Comparison of ENCODE assay signal across 26 cellular contexts in the genomic region with DNA sequence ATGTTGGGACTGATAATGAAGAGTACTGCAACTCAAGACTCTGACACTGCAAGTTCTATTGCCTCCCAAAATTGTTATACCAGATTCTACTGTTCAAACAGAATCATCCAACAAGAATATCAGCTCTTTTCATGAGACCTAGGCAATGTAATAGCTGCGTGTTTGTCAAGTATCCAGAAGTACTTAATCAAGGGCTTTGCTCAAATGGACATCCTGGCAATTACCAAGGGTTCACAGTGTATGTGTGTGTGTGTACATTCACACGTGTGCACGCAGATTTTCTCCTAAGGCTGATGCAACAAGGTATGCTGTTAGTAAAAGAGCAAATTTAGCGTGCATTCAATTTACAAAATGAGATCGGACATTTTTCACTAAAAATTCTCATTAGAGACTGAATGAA.
"Had no signal": no experiment of that assay in that cellular context is flagged by ENCODE, and none has a peak within 500 bp of the region (broad histone marks: within the 10 kb centered on the region; RNA-seq: fewer than 3 reads in every experiment).

No MANE protein-coding gene starts in this region.

- H3K9me3 Mint-ChIP-seq: dendritic cell treated with granulocyte-macrophage colony-stimulating factor and Interleukin-4, amounts not matched to agents 40 ng/mL and 50 ng/mL, for 4 days; memory B cell; natural killer cell; stimulated activated naive B cell treated with anti-CD40 and anti-IgM and Interleukin-4, amounts not matched to agents 10 μg/mL and 1 μg/mL and 100 μg/mL, for 72 hours; stimulated activated naive CD8-positive, alpha-beta T cell treated with anti-CD3 and anti-CD28 coated beads, Interleukin-15, Interleukin-2, amounts not matched to agents 100 ng/mL and 50 ng/mL, for 24 hours had no signal

- H3K9me3 ChIP-seq: gastrocnemius medialis, heart left ventricle, right lobe of liver, suprapubic skin, transverse colon, upper lobe of right lung, uterus had no signal

- H3K4me1 ChIP-seq: parathyroid adenoma, uterus had no signal

- H3K36me3 Mint-ChIP-seq: natural killer cell had no signal

- DNase-seq: foreskin fibroblast; gastrocnemius medialis; heart left ventricle; kidney; natural killer cell; occipital lobe; right lobe of liver; small intestine; stimulated activated CD4-positive, alpha-beta T cell treated with anti-CD3 and anti-CD28 coated beads, Interleukin-15, amount 100 ng/mL, for 24 hours; stimulated activated CD4-positive, alpha-beta T cell treated with anti-CD3 and anti-CD28 coated beads, Interleukin-2, amount 100 ng/mL, for 48 hours; stimulated activated naive B cell treated with anti-CD40 and anti-IgM and Interleukin-4, amounts not matched to agents 10 μg/mL and 1 μg/mL and 100 μg/mL, for 72 hours; transverse colon; upper lobe of right lung; uterus had no signal

- H3K4me3 ChIP-seq: gastrocnemius medialis, heart left ventricle, hepatocyte, lung, right lobe of liver, suprapubic skin, transverse colon, upper lobe of right lung, uterus had no signal

- FAIRE-seq: colon, kidney, small intestine had no signal

- H3K4me1 Mint-ChIP-seq: natural killer cell had no signal

- H3K4me3 Mint-ChIP-seq: dendritic cell treated with granulocyte-macrophage colony-stimulating factor and Interleukin-4, amounts not matched to agents 40 ng/mL and 50 ng/mL, for 4 days; memory B cell; natural killer cell; stimulated activated naive B cell treated with anti-CD40 and anti-IgM and Interleukin-4, amounts not matched to agents 10 μg/mL and 1 μg/mL and 100 μg/mL, for 72 hours; stimulated activated naive CD8-positive, alpha-beta T cell treated with anti-CD3 and anti-CD28 coated beads, Interleukin-15, Interleukin-2, amounts not matched to agents 100 ng/mL and 50 ng/mL, for 24 hours had no signal

- H3K9ac ChIP-seq: parathyroid adenoma had no signal

- H3K27ac ChIP-seq: epithelial cell of prostate, gastrocnemius medialis, heart left ventricle, parathyroid adenoma, right lobe of liver, suprapubic skin, upper lobe of right lung, uterus had no signal

- ATAC-seq: esophagus mucosa; gastrocnemius medialis; heart left ventricle; left lobe of liver; natural killer cell; right lobe of liver; stimulated activated naive B cell treated with anti-CD40 and anti-IgM and Interleukin-4, amounts not matched to agents 10 μg/mL and 1 μg/mL and 100 μg/mL, for 72 hours; upper lobe of right lung had no signal

- H3K36me3 ChIP-seq: gastrocnemius medialis, right lobe of liver, transverse colon, upper lobe of right lung, uterus had no signal

- H3K27me3 ChIP-seq: gastrocnemius medialis, heart left ventricle, hepatocyte, right lobe of liver, suprapubic skin, transverse colon, upper lobe of right lung, uterus had no signal

- H3K27me3 Mint-ChIP-seq: dendritic cell treated with granulocyte-macrophage colony-stimulating factor and Interleukin-4, amounts not matched to agents 40 ng/mL and 50 ng/mL, for 4 days; memory B cell; progenitor cell of endocrine pancreas; stimulated activated naive B cell treated with anti-CD40 and anti-IgM and Interleukin-4, amounts not matched to agents 10 μg/mL and 1 μg/mL and 100 μg/mL, for 72 hours; stimulated activated naive CD8-positive, alpha-beta T cell treated with anti-CD3 and anti-CD28 coated beads, Interleukin-15, Interleukin-2, amounts not matched to agents 100 ng/mL and 50 ng/mL, for 24 hours had no signal

- H3K27ac Mint-ChIP-seq: dendritic cell treated with granulocyte-macrophage colony-stimulating factor and Interleukin-4, amounts not matched to agents 40 ng/mL and 50 ng/mL, for 4 days; memory B cell; natural killer cell; stimulated activated naive B cell treated with anti-CD40 and anti-IgM and Interleukin-4, amounts not matched to agents 10 μg/mL and 1 μg/mL and 100 μg/mL, for 72 hours; stimulated activated naive CD8-positive, alpha-beta T cell treated with anti-CD3 and anti-CD28 coated beads, Interleukin-15, Interleukin-2, amounts not matched to agents 100 ng/mL and 50 ng/mL, for 24 hours had no signal
